ENCODE assay signal across 8 cellular contexts in genomic region chr3:194136519-194137313, GRCh38. TPM values are rescaled to one million over a fixed set of nuclear protein-coding genes. Genes with fewer than 3 reads are reported as not detected.
A peak's percentile ranks its signal among the peaks of the same experiment; 100 is the strongest.
DNase-seq lines count a peak whose midpoint lies in the region; ATAC-seq and TF ChIP-seq lines count a peak whose summit lies in the region.

No MANE protein-coding gene starts in this region.

- intact Hi-C loops in Calu3 (cut with micrococcal nuclease; ENCODE audit: unreplicated experiment), result loop anchor here (1.0 to 10.0 kb wide), 4 partner anchors 133 to 355 kb away; no protein-coding TSS in a partner anchor

- ATAC-seq in GM18909 (IDR thresholded peaks at IDR 0.05; ENCODE audit: poor library complexity, unreplicated experiment), result no peak
- no peak for ATAC-seq in HG03196 (IDR thresholded peaks at IDR 0.05; ENCODE audit: unreplicated experiment)

- in situ Hi-C loops in KBM-7 (cut with MboI; ENCODE audit: low pct_unique_long_range_greater_than_20kb, low sequenced_read_pairs), result no loop called here

- DNase-seq in Calu3 (peak; percentile 43), KBM-7 (peak; percentile 96), epithelial cell of prostate (ENCODE audit: low read depth, low spot score) (no peak), myocyte (ENCODE audit: low read depth) (peak; percentile 73), type B pancreatic cell (ENCODE audit: extremely low spot score, unreplicated experiment) (peak; percentile 80)
- DNase-seq in activated CD4-positive, alpha-beta T cell treated with anti-CD3 and anti-CD28 coated beads, Interleukin-2, amount 50 U/mL, for 48 hours, result peak; percentile 26 to 39

- no peaks in the 10 kb centered on the region for H3K27me3 Mint-ChIP-seq in Calu3 (ENCODE audit: unreplicated experiment)
- H3K27me3 Mint-ChIP-seq in type B pancreatic cell, result peaks cover 7% of the 10 kb centered on the region

- H3K4me1 Mint-ChIP-seq in Calu3 (ENCODE audit: low read depth, unreplicated experiment) (peaks cover 45% of the 10 kb centered on the region), type B pancreatic cell (ENCODE audit: unreplicated experiment) (peaks cover 39% of the 10 kb centered on the region)

- peaks cover 93% of the 10 kb centered on the region for H3K36me3 Mint-ChIP-seq in Calu3 (ENCODE audit: insufficient read depth, unreplicated experiment)
- H3K36me3 Mint-ChIP-seq in type B pancreatic cell, result peaks cover 23% of the 10 kb centered on the region

- no peak for TF ChIP-seq CTCF in Calu3 (IDR thresholded peaks at IDR 0.05; ENCODE audit: unreplicated experiment)
- TF ChIP-seq CTCF in type B pancreatic cell (conservative IDR thresholded peaks at IDR 0.05), result no peak

- peak overlapping the region; percentile 99 for H3K27ac ChIP-seq in epithelial cell of prostate

- CTCF ChIA-PET in Calu3 (lab: Charles Lee), result interaction anchor here (0.7 to 9.4 kb wide), 13 partner anchors 40 to 474 kb away, joined by 3 to 86 read pairs (median 4); no protein-coding TSS in a partner anchor

- no TSS peak for BruUV-seq in Calu3 (replicated peaks; lab: Mats Ljungman, UMichigan)

- H3K27ac Mint-ChIP-seq in Calu3 (ENCODE audit: unreplicated experiment) (peak overlapping the region; percentile 83), type B pancreatic cell (peak overlapping the region; percentile 96)

- H3K9me3 Mint-ChIP-seq in Calu3 (ENCODE audit: low read depth, unreplicated experiment) (no peaks in the 10 kb centered on the region), type B pancreatic cell (no peaks in the 10 kb centered on the region)

- peak overlapping the region; percentile 92 for H3K4me3 Mint-ChIP-seq in Calu3 (ENCODE audit: low read depth, unreplicated experiment)
- H3K4me3 Mint-ChIP-seq in type B pancreatic cell, result peak overlapping the region; percentile 97

RNA-seq across cellular contexts. Expression of gene HES1, which starts 0.8 kb away (rescaled TPM):
- total RNA-seq in Calu3 (2022) (141 and 160 TPM in 2 replicates), myocyte (5.5 and 9.0 TPM in 2 replicates), type B pancreatic cell (ENCODE audit: low replicate concordance) (100 and 180 TPM in 2 replicates)
- polyA plus RNA-seq in myocyte (2012), result 8.0 TPM

Comparison
In these comparisons a context has a peak if more than half of its experiments do, and no peak if none do; other contexts are left out.
1. RNA of gene HES1, which starts 0.8 kb away (total RNA-seq): 141 to 160 TPM in Calu3 and 100 to 180 TPM in type B pancreatic cell; 5.5 to 9.0 TPM in myocyte; every median in the first group is over 10 times any median in the second.